8 cellular contexts compared by ENCODE assay signal in genomic region chr7:12403287-12404181, GRCh38.
A peak's percentile ranks its signal among the peaks of the same experiment; 100 is the strongest.
DNase-seq lines count a peak whose midpoint lies in the region; ATAC-seq lines count a peak whose summit lies in the region.

Gene VWDE, minus strand, starts transcription at chr7:12403865. Its CDS starts 149 bp downstream, at chr7:12403716.

- H3K36me3 ChIP-seq in effector memory CD4-positive, alpha-beta T cell (ENCODE audit: control insufficient read depth, insufficient read depth, low read length) = no peaks in the 10 kb centered on the region
- H3K36me3 ChIP-seq in muscle layer of duodenum (ENCODE audit: control insufficient read depth in 1 of 2, insufficient read depth in 2 of 2, low read length in 2 of 2) = no peaks in the 10 kb centered on the region

- H3K9me3 ChIP-seq in effector memory CD4-positive, alpha-beta T cell (ENCODE audit: control insufficient read depth, low read length) = peaks cover 2% of the 10 kb centered on the region
- no peaks in the 10 kb centered on the region for H3K9me3 ChIP-seq in muscle layer of duodenum (ENCODE audit: control insufficient read depth in 1 of 2, low read length in 2 of 2)

- peaks cover 10% of the 10 kb centered on the region for H3K4me1 ChIP-seq in effector memory CD4-positive, alpha-beta T cell (ENCODE audit: control insufficient read depth, insufficient read depth, low read length, poor library complexity, severe bottlenecking)
- peaks cover 0 to 13% of the 10 kb centered on the region in 2 donors for H3K4me1 ChIP-seq in muscle layer of duodenum (ENCODE audit: control insufficient read depth in 1 of 2, insufficient read depth in 2 of 2, low read length in 2 of 2)

- DNase-seq in DMS53 treated with DMSO at 0.1 percent for 48 hours (lab: John Stamatoyannopoulos, UW; ENCODE audit: unreplicated experiment) (peak; percentile 87), NCI-H2227 (lab: John Stamatoyannopoulos, UW; ENCODE audit: unreplicated experiment) (peak; percentile 89)
- peak; percentile 49 for DNase-seq in activated CD4-positive, alpha-beta T cell treated with anti-CD3 and anti-CD28 coated beads, Interleukin-2, amount 50 U/mL, for 1 hour
- DNase-seq in effector memory CD4-positive, alpha-beta T cell = peak; percentile 9 to 52 (median 27)
- peak; percentile 62 for DNase-seq in stimulated activated naive CD8-positive, alpha-beta T cell treated with anti-CD3 and anti-CD28 coated beads, Interleukin-15, Interleukin-2, amounts not matched to agents 100 U/mL and 50 U/mL, for 24 hours

- ATAC-seq in HG02642 (IDR thresholded peaks at IDR 0.05; ENCODE audit: poor library complexity, unreplicated experiment) (peak; percentile 65), HG03196 (IDR thresholded peaks at IDR 0.05; ENCODE audit: unreplicated experiment) (no peak)
- ATAC-seq in stimulated activated naive CD8-positive, alpha-beta T cell treated with anti-CD3 and anti-CD28 coated beads, Interleukin-15, Interleukin-2, amounts not matched to agents 100 U/mL and 50 U/mL, for 24 hours = peak; percentile 93

- H3K4me3 ChIP-seq in effector memory CD4-positive, alpha-beta T cell (ENCODE audit: insufficient read depth, low read depth, low read length, poor library complexity, severe bottlenecking) = peak within 1 kb of the TSS; percentile 62
- H3K4me3 ChIP-seq in muscle layer of duodenum (ENCODE audit: low read depth in 1 of 2, low read length in 2 of 2) = peak within 1 kb of the TSS; percentile 64 to 73

- H3K27me3 ChIP-seq in effector memory CD4-positive, alpha-beta T cell (replicated peaks; ENCODE audit: control insufficient read depth, insufficient read depth, low read length, poor library complexity, severe bottlenecking) = no peaks in the 10 kb centered on the region
- H3K27me3 ChIP-seq in muscle layer of duodenum (ENCODE audit: low read depth, low read length) = no peaks in the 10 kb centered on the region

- H3K27ac ChIP-seq in effector memory CD4-positive, alpha-beta T cell (ENCODE audit: insufficient read depth, low read length, poor library complexity, severe bottlenecking) = peak within 1 kb of the TSS; percentile 21
- H3K27ac ChIP-seq in muscle layer of duodenum (ENCODE audit: low read length) = no peak within 1 kb of the TSS

Comparison
In these comparisons a context has a peak if more than half of its experiments do, and no peak if none do; other contexts are left out.
1. DNase-seq: peak in every context shown above with its lines; median percentile 89 in NCI-H2227; 87 in DMS53 treated with DMSO at 0.1 percent for 48 hours; 62 in stimulated activated naive CD8-positive, alpha-beta T cell treated with anti-CD3 and anti-CD28 coated beads, Interleukin-15, Interleukin-2, amounts not matched to agents 100 U/mL and 50 U/mL, for 24 hours; 49 in activated CD4-positive, alpha-beta T cell treated with anti-CD3 and anti-CD28 coated beads, Interleukin-2, amount 50 U/mL, for 1 hour; 27 in effector memory CD4-positive, alpha-beta T cell.